Comparison of ENCODE assay signal across 8 cellular contexts in the genomic region with DNA sequence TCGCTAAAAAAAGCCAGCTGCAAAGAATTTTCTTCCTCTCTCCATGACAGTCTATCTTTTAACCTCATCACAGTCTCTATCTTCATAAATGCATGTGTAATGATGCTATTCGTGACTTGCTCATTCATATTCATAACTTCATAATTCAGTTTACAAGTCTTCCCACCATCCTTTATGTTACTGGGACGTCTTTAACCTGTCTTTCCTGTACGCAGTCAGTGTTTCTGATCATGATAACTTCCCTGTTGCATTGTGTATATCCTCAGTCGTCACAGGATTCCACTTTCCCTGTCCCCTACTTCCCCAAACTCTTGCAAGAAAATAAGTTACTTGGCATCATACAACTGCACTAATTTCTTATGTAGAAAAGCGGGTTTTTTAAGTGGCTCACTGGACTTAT.
DNase-seq lines count a peak whose midpoint lies in the region; FAIRE-seq and TF ChIP-seq lines count a peak whose summit lies in the region.
"Had no signal": no experiment of that assay in that cellular context is flagged by ENCODE, and none has a peak within 500 bp of the region (broad histone marks: within the 10 kb centered on the region; RNA-seq: fewer than 3 reads in every experiment).

No MANE protein-coding gene starts in this region.

- DNase-seq in GM12865 (ENCODE audit: low read depth) (peak; percentile 37), fibroblast of mammary gland (ENCODE audit: low read depth) (no peak), HTR-8/SVneo (ENCODE audit: insufficient read length, low spot score) (no peak), NCI-H1436 treated with DMSO at 0.1 percent for 48 hours (lab: John Stamatoyannopoulos, UW) (no peak), 8988T (no peak)

- peak overlapping the region; percentile 99 for H3K4me3 ChIP-seq in GM12865 (ENCODE audit: low read depth, low read length)
- H3K4me3 ChIP-seq in SU-DHL-6 (ENCODE audit: insufficient read depth, low read length, poor library complexity, severe bottlenecking): no peak overlapping the region
- H3K4me3 ChIP-seq in fibroblast of mammary gland (ENCODE audit: control insufficient read depth, low read depth, low read length): peak overlapping the region; percentile 88
- H3K4me3 ChIP-seq in skeletal muscle satellite cell (ENCODE audit: low read length): peak overlapping the region; percentile 82

- no peaks in the 10 kb centered on the region for H3K9me2 ChIP-seq in SU-DHL-6 (replicated peaks; ENCODE audit: insufficient read depth, low read length)

- no peaks in the 10 kb centered on the region for H3K9me3 ChIP-seq in SU-DHL-6 (ENCODE audit: insufficient read depth, low read length)
- no peaks in the 10 kb centered on the region for H3K9me3 ChIP-seq in skeletal muscle satellite cell (replicated peaks; ENCODE audit: low read length)

- no peaks in the 10 kb centered on the region for H3K36me3 ChIP-seq in SU-DHL-6 (ENCODE audit: low read length)
- no peaks in the 10 kb centered on the region for H3K36me3 ChIP-seq in skeletal muscle satellite cell (ENCODE audit: insufficient read depth, low read length)

- H3K79me2 ChIP-seq in SU-DHL-6 (ENCODE audit: insufficient read depth, low read length): peaks cover 4% of the 10 kb centered on the region; the same call in 1 of the 2 replicates

- H3K4me2 ChIP-seq in SU-DHL-6 (ENCODE audit: low read depth, low read length, poor library complexity, severe bottlenecking) (peak overlapping the region; percentile 71), skeletal muscle satellite cell (ENCODE audit: low read length) (peak overlapping the region; percentile 84)

- peaks cover 5% of the 10 kb centered on the region; the same call in 1 of the 2 replicates for H3F3A ChIP-seq in SU-DHL-6 (ENCODE audit: insufficient read depth)

- H3K9ac ChIP-seq in SU-DHL-6 (ENCODE audit: low read length) (no peak overlapping the region), skeletal muscle satellite cell (ENCODE audit: low read depth, low read length) (peak overlapping the region; percentile 88)

- FAIRE-seq in HTR-8/SVneo (lab: Jason Lieb, UNC): no peak
- FAIRE-seq: H1 had no signal

- peaks cover 13% of the 10 kb centered on the region; the same call in 1 of the 2 replicates for H4K20me1 ChIP-seq in SU-DHL-6 (ENCODE audit: low read depth, low read length)

- no peak overlapping the region for H2AFZ ChIP-seq in SU-DHL-6 (ENCODE audit: low read depth, low read length, severe bottlenecking)

- no peak for TF ChIP-seq CTCF in GM12865 (IDR thresholded peaks at IDR 0.05; ENCODE audit: insufficient read depth, low read depth, low read length, missing control alignments)
- no peak for TF ChIP-seq CTCF in SU-DHL-6 (IDR thresholded peaks at IDR 0.05; ENCODE audit: insufficient read depth, low read length, poor library complexity, severe bottlenecking)
- no peak for TF ChIP-seq CTCF in fibroblast of mammary gland (conservative IDR thresholded peaks at IDR 0.05; ENCODE audit: control insufficient read depth, insufficient read depth, low read depth, low read length)

- H3K4me1 ChIP-seq in skeletal muscle satellite cell (ENCODE audit: control insufficient read depth, insufficient read depth, low read length): peaks cover 15% of the 10 kb centered on the region

- H3K27ac ChIP-seq in SU-DHL-6 (ENCODE audit: low read depth, low read length): no peak overlapping the region

- H3K27me3 ChIP-seq in SU-DHL-6 (ENCODE audit: low read length) (no peaks in the 10 kb centered on the region), skeletal muscle satellite cell (ENCODE audit: control insufficient read depth, insufficient read depth, low read length) (no peaks in the 10 kb centered on the region)
